ENCODE assay signal across 1 cellular context in genomic region chr15:31484986-31485385, GRCh38.
TF ChIP-seq lines count a peak whose summit lies in the region.

No MANE protein-coding gene starts in this region.

TF ChIP-seq in GM23338, 12 proteins besides CTCF, POLR2A, EP300 and RAD21 (continued from another document):
- no peak for TF ChIP-seq REST (IDR thresholded peaks at IDR 0.05; ENCODE audit: unreplicated experiment)
- no peak for TF ChIP-seq ZNF114 (CRISPR knock-in tag; IDR thresholded peaks at IDR 0.05)
- TF ChIP-seq CREB1 (CRISPR knock-in tag; IDR thresholded peaks at IDR 0.05; ENCODE audit: low read depth), result no peak
